In genomic region chr18:63367241-63367953, GRCh38 we compare ENCODE assay signal across 1 cellular context.
A peak's percentile ranks its signal among the peaks of the same experiment; 100 is the strongest.
TF ChIP-seq lines count a peak whose summit lies in the region.

No MANE protein-coding gene starts in this region.

TF ChIP-seq in HepG2, 621 proteins besides CTCF, POLR2A, EP300 and RAD21 (continued from another document and continues in another):
- TF ChIP-seq ZFAT (CRISPR knock-in tag; conservative IDR thresholded peaks at IDR 0.05) (0 out of 2 replicates have a peak, but pooled peaks have one; percentile 64), ZNF710 (CRISPR knock-in tag; IDR thresholded peaks at IDR 0.05; ENCODE audit: borderline replicate concordance) (no peak), ZNF407 (CRISPR knock-in tag; IDR thresholded peaks at IDR 0.05; ENCODE audit: not compliant biosample characterization) (peak; percentile 89), MAFF (IDR thresholded peaks at IDR 0.05; ENCODE audit: low read depth, low read length) (no peak), NCOR1 (IDR thresholded peaks at IDR 0.05; ENCODE audit: borderline replicate concordance, low read length) (no peak), THAP7 (CRISPR knock-in tag; IDR thresholded peaks at IDR 0.05) (no peak), LCORL (IDR thresholded peaks at IDR 0.05) (peak; percentile 81), LCORL (CRISPR knock-in tag; IDR thresholded peaks at IDR 0.05) (peak; percentile 66; the same call in 1 of the 2 replicates), SRY (CRISPR knock-in tag; IDR thresholded peaks at IDR 0.05) (peak; percentile 56; the same call in 1 of the 2 replicates), ZBED4 (CRISPR knock-in tag; IDR thresholded peaks at IDR 0.05; ENCODE audit: borderline replicate concordance) (no peak; the same call in 1 of the 2 replicates), CSRNP1 (CRISPR knock-in tag; IDR thresholded peaks at IDR 0.05) (peak; percentile 94; the same call in 1 of the 2 replicates), ZBTB8A (CRISPR knock-in tag; IDR thresholded peaks at IDR 0.05; ENCODE audit: borderline replicate concordance, low read depth) (no peak), ZBTB38 (CRISPR knock-in tag; IDR thresholded peaks at IDR 0.05) (no peak), NFE2L2 (IDR thresholded peaks at IDR 0.05; ENCODE audit: low read length) (no peak), ZBTB10 (CRISPR knock-in tag; IDR thresholded peaks at IDR 0.05; ENCODE audit: borderline replicate concordance) (peak; percentile 78), ZBTB1 (CRISPR knock-in tag; IDR thresholded peaks at IDR 0.05; ENCODE audit: borderline replicate concordance) (no peak), ZNF800 (CRISPR knock-in tag; IDR thresholded peaks at IDR 0.05) (peak; percentile 76), PLSCR1 (CRISPR knock-in tag; IDR thresholded peaks at IDR 0.05; ENCODE audit: borderline replicate concordance) (no peak), ZFX (CRISPR knock-in tag; IDR thresholded peaks at IDR 0.05; ENCODE audit: low read depth) (peak; percentile 99), ZKSCAN1 (IDR thresholded peaks at IDR 0.05; ENCODE audit: low read length) (no peak; the same call in 1 of the 2 replicates), MTF2 (CRISPR knock-in tag; IDR thresholded peaks at IDR 0.05; ENCODE audit: borderline replicate concordance) (no peak), ZNF274 (CRISPR knock-in tag; IDR thresholded peaks at IDR 0.05) (peak; percentile 83), DR1 (CRISPR knock-in tag; IDR thresholded peaks at IDR 0.05) (peak; percentile 40), FOXK2 (IDR thresholded peaks at IDR 0.05) (no peak), ZNF331 (CRISPR knock-in tag; IDR thresholded peaks at IDR 0.05) (peak; percentile 83), THAP11 (CRISPR knock-in tag; IDR thresholded peaks at IDR 0.05) (peak; percentile 80; the same call in 1 of the 2 replicates), ZHX1 (CRISPR knock-in tag; IDR thresholded peaks at IDR 0.05; ENCODE audit: low read depth) (peak; percentile 70; the same call in 1 of the 2 replicates)
